Comparison of ENCODE assay signal across 9 cellular contexts in genomic region chr13:100879255-100879654, GRCh38.
"Had no signal": no experiment of that assay in that cellular context is flagged by ENCODE, and none has a peak within 500 bp of the region (broad histone marks: within the 10 kb centered on the region; RNA-seq: fewer than 3 reads in every experiment).

No MANE protein-coding gene starts in this region.

- FAIRE-seq: H1, H54 had no signal

- H3K9ac ChIP-seq: GM23248, KMS-11 had no signal

- H3K4me2 ChIP-seq: KMS-11 had no signal

- H3K27ac Mint-ChIP-seq: H9, IgD-negative memory B cell had no signal

- H3K4me3 ChIP-seq: GM23248 had no signal

- H3K4me1 Mint-ChIP-seq: IgD-negative memory B cell had no signal

- H3K27me3 Mint-ChIP-seq: IgD-negative memory B cell had no signal

- H3K27ac ChIP-seq: GM23248, HL-60, KMS-11 had no signal

- H3K36me3 Mint-ChIP-seq: IgD-negative memory B cell had no signal

- DNase-seq: GM23248, H9, HCEC 1CT, KBM-7 had no signal

- H3K4me3 Mint-ChIP-seq: H9, IgD-negative memory B cell had no signal

- H2AFZ ChIP-seq: GM23248 had no signal
